1 cellular context compared by ENCODE assay signal in the genomic region with DNA sequence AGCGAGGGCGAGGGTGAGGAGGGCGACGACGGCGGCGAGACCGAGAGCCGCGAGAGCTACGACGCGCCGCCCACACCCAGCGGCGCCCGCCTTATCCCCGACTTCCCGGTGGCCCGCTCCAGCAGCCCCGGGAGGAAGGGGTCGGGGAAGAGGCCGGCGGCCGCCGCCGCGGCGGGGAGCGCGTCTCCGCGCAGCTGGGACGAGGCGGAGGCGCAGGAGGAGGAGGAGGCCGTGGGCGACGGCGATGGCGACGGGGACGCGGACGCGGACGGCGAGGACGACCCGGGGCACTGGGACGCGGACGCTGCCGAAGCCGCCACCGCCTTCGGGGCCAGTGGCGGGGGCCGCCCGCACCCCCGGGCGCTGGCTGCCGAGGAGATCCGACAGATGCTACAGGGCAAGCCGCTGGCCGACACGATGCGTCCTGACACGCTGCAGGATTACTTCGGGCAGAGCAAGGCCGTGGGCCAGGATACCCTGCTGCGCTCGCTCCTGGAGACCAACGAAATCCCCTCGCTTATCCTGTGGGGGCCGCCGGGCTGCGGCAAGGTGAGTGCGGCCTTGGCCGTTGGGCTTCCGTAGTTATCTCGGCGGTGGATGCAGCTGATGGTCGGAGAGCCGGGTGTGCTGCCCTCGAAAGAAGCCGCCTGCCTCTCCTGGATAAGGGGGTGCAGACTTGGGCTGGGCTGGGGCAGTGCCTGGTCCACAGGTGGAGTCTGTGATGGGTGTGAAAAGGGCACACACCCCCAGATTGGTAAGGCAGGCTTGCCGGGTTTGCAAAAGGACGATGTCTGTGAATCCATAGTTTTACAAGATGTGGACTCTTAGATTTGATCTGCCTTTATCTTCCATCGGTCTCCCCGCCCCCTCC.
TF ChIP-seq lines count a peak whose summit lies in the region.

No MANE protein-coding gene starts in this region.

TF ChIP-seq in HepG2, 621 proteins besides CTCF, POLR2A, EP300 and RAD21 (continued from another document and continues in another):
- TF ChIP-seq ZBTB39 (CRISPR knock-in tag; IDR thresholded peaks at IDR 0.05): no peak
- TF ChIP-seq PBX2 (CRISPR knock-in tag; IDR thresholded peaks at IDR 0.05): no peak
- no peak for TF ChIP-seq ZBTB26 (CRISPR knock-in tag; IDR thresholded peaks at IDR 0.05; ENCODE audit: borderline replicate concordance)
- TF ChIP-seq BRD4 (CRISPR knock-in tag; IDR thresholded peaks at IDR 0.05): 0 out of 2 replicates have a peak, but pooled peaks have one; percentile 44
- TF ChIP-seq RAD51 (IDR thresholded peaks at IDR 0.05; ENCODE audit: borderline replicate concordance): no peak
- no peak for TF ChIP-seq ZNF646 (CRISPR knock-in tag; IDR thresholded peaks at IDR 0.05)
- no peak for TF ChIP-seq ZNF720 (CRISPR knock-in tag; IDR thresholded peaks at IDR 0.05)
- TF ChIP-seq, protein P1, sequence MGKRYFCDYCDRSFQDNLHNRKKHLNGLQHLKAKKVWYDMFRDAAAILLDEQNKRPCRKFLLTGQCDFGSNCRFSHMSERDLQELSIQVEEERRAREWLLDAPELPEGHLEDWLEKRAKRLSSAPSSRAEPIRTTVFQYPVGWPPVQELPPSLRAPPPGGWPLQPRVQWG (CRISPR knock-in tag; IDR thresholded peaks at IDR 0.05; ENCODE audit: borderline replicate concordance, low read depth): no peak
- TF ChIP-seq RFXANK (CRISPR knock-in tag; IDR thresholded peaks at IDR 0.05): no peak
- no peak for TF ChIP-seq ZNF563 (CRISPR knock-in tag; IDR thresholded peaks at IDR 0.05)
- TF ChIP-seq ZNF589 (CRISPR knock-in tag; conservative IDR thresholded peaks at IDR 0.05): no peak; the same call in 1 of the 2 replicates
- no peak for TF ChIP-seq GTF3A (CRISPR knock-in tag; conservative IDR thresholded peaks at IDR 0.05)
- TF ChIP-seq, protein P2, sequence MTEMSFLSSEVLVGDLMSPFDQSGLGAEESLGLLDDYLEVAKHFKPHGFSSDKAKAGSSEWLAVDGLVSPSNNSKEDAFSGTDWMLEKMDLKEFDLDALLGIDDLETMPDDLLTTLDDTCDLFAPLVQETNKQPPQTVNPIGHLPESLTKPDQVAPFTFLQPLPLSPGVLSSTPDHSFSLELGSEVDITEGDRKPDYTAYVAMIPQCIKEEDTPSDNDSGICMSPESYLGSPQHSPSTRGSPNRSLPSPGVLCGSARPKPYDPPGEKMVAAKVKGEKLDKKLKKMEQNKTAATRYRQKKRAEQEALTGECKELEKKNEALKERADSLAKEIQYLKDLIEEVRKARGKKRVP (CRISPR knock-in tag; IDR thresholded peaks at IDR 0.05): 0 out of 4 replicates have a peak, but pooled peaks of 1 of the 2 experiments have one; percentile 17
- no peak for TF ChIP-seq GFI1 (CRISPR knock-in tag; IDR thresholded peaks at IDR 0.05; ENCODE audit: borderline replicate concordance)
- TF ChIP-seq ZNF737 (CRISPR knock-in tag; IDR thresholded peaks at IDR 0.05; ENCODE audit: borderline replicate concordance): no peak
- TF ChIP-seq ZFP41 (CRISPR knock-in tag; IDR thresholded peaks at IDR 0.05; ENCODE audit: borderline replicate concordance): peak; percentile 68; the same call in 1 of the 2 replicates
- no peak for TF ChIP-seq SIN3B (IDR thresholded peaks at IDR 0.05; ENCODE audit: low read length)
- no peak for TF ChIP-seq REXO4 (CRISPR knock-in tag; IDR thresholded peaks at IDR 0.05; ENCODE audit: borderline replicate concordance)
- TF ChIP-seq AHDC1 (CRISPR knock-in tag; IDR thresholded peaks at IDR 0.05; ENCODE audit: borderline replicate concordance): 0 out of 2 replicates have a peak, but pooled peaks have one; percentile 30
- no peak for TF ChIP-seq SUZ12 (IDR thresholded peaks at IDR 0.05; ENCODE audit: low read depth, low read length)
- no peak for TF ChIP-seq ELF1 (CRISPR knock-in tag; IDR thresholded peaks at IDR 0.05)
- no peak for TF ChIP-seq CBX1 (IDR thresholded peaks at IDR 0.05; ENCODE audit: low read depth)
- no peak for TF ChIP-seq FOSL2 (CRISPR knock-in tag; IDR thresholded peaks at IDR 0.05)
- no peak for TF ChIP-seq MLXIP (CRISPR knock-in tag; IDR thresholded peaks at IDR 0.05; ENCODE audit: borderline replicate concordance)
- 0 out of 2 replicates have a peak, but pooled peaks have one; percentile 33 for TF ChIP-seq ZNF121 (CRISPR knock-in tag; IDR thresholded peaks at IDR 0.05)
- no peak for TF ChIP-seq ZNF251 (CRISPR knock-in tag; IDR thresholded peaks at IDR 0.05)
- no peak for TF ChIP-seq ZNF362 (CRISPR knock-in tag; IDR thresholded peaks at IDR 0.05; ENCODE audit: borderline replicate concordance)
- TF ChIP-seq ZNF292 (CRISPR knock-in tag; IDR thresholded peaks at IDR 0.05; ENCODE audit: borderline replicate concordance, low read depth): peak; percentile 82
